27 cellular contexts compared by ENCODE assay signal in the genomic region with DNA sequence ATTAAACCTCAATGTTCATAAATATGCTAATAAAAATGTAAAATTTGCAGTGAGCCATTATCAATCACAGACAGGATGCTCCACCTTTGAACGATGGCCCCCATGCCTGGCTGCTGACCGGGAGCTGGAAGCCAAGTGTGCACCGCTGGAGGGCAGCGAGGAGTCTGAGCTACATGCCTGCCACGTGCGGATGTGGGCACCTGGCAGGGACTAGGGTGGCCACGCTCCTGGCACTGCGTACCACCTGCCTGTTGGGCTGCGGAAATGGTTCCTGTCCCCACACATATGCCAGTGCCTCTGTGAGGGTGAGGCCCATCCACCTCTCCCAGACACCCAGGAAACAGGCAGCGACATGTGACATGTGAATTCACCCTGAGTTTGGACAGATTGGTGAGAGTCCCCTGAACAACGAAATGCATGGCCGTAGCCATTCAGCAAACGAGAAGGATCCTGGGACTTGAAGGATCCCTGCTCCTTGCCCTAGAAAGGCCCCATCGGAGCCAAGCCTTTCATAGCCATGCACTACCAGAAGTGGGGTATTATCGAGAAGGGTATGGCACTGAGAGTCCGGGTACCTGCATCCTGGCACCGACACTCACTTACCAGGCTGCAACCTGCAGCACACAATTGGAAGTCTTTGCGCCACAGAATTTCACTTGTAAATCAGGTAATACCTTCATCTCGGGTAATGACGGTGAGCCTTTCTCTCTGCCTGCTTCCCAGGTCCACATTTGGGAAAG.
"Had no signal": no experiment of that assay in that cellular context is flagged by ENCODE, and none has a peak within 500 bp of the region (broad histone marks: within the 10 kb centered on the region; RNA-seq: fewer than 3 reads in every experiment).

No MANE protein-coding gene starts in this region.

- H2AFZ ChIP-seq: parathyroid adenoma had no signal

- H3K9ac ChIP-seq: parathyroid adenoma had no signal

- H3K36me3 Mint-ChIP-seq: activated naive CD4-positive, alpha-beta T cell treated with anti-CD3 and anti-CD28 coated beads, Interleukin-2, amount 50 U/mL, for 72 hours; stimulated activated memory B cell treated with anti-CD40 and anti-IgM and Interleukin-4, amounts not matched to agents 10 μg/mL and 1 μg/mL and 100 μg/mL, for 72 hours had no signal

- H3K27me3 Mint-ChIP-seq: activated CD4-positive, alpha-beta T cell treated with anti-CD3 and anti-CD28 coated beads for 36 hours; activated T-cell treated with anti-CD3 and anti-CD28 coated beads, Interleukin-2, amount 50 U/mL, for 24 hours; activated T-helper 17 cell treated with anti-CD3 and anti-CD28 coated beads, Interleukin-2, amount 50 U/mL, for 72 hours; stimulated activated memory B cell treated with anti-CD40 and anti-IgM and Interleukin-4, amounts not matched to agents 10 μg/mL and 1 μg/mL and 100 μg/mL, for 72 hours had no signal

- FAIRE-seq: colon, islet of Langerhans had no signal

- H3K9me3 Mint-ChIP-seq: activated naive CD4-positive, alpha-beta T cell treated with anti-CD3 and anti-CD28 coated beads, Interleukin-2, amount 50 U/mL, for 72 hours; activated T-cell treated with anti-CD3 and anti-CD28 coated beads, Interleukin-2, amount 50 U/mL, for 24 hours; activated T-helper 17 cell treated with anti-CD3 and anti-CD28 coated beads, Interleukin-2, amount 50 U/mL, for 72 hours; nephron progenitor cell; stimulated activated memory B cell treated with anti-CD40 and anti-IgM and Interleukin-4, amounts not matched to agents 10 μg/mL and 1 μg/mL and 100 μg/mL, for 72 hours; T-helper 2 cell treated with Interferon-gamma antibody and Interleukin-4, amounts not matched to agents 5 μg/mL and 100 μg/mL, for 36 hours; type B pancreatic cell had no signal

- H3K4me1 ChIP-seq: parathyroid adenoma had no signal

- H3K27ac ChIP-seq: ascending aorta, brain microvascular endothelial cell, epithelial cell of prostate, parathyroid adenoma, testis, vagina had no signal

- DNase-seq: activated CD4-positive, alpha-beta T cell treated with anti-CD3 and anti-CD28 coated beads for 36 hours; activated CD4-positive, alpha-beta T cell treated with anti-CD3 and anti-CD28 coated beads, Interleukin-2, amount 50 U/mL, for 4 hours; activated CD8-positive, alpha-beta memory T cell treated with anti-CD3 and anti-CD28 coated beads for 24 hours; activated CD8-positive, alpha-beta memory T cell treated with anti-CD3 and anti-CD28 coated beads, Interleukin-2, amount 50 U/mL, for 4 hours; activated T-cell treated with anti-CD3 and anti-CD28 coated beads, Interleukin-2, amount 50 U/mL, for 24 hours; brain microvascular endothelial cell; central memory CD4-positive, alpha-beta T cell; heart left ventricle; left cardiac atrium; mucosa of descending colon; nephron progenitor cell; nucleus accumbens; right cardiac atrium; stimulated activated CD4-positive, alpha-beta T cell treated with anti-CD3 and anti-CD28 coated beads, Interleukin-2, amount 100 ng/mL, for 24 hours; testis had no signal

- ATAC-seq: activated CD4-positive, alpha-beta T cell treated with anti-CD3 and anti-CD28 coated beads for 36 hours; activated naive CD4-positive, alpha-beta T cell treated with anti-CD3 and anti-CD28 coated beads, Interleukin-2, amount 50 U/mL, for 72 hours; activated T-helper 17 cell treated with anti-CD3 and anti-CD28 coated beads, Interleukin-2, amount 50 U/mL, for 72 hours; heart left ventricle; left cardiac atrium; mucosa of descending colon; right cardiac atrium; stimulated activated memory B cell treated with anti-CD40 and anti-IgM and Interleukin-4, amounts not matched to agents 10 μg/mL and 1 μg/mL and 100 μg/mL, for 72 hours had no signal

- H3K9me3 ChIP-seq: ascending aorta, heart left ventricle, mucosa of descending colon, testis, vagina had no signal

- H3K4me3 Mint-ChIP-seq: activated CD4-positive, alpha-beta T cell treated with anti-CD3 and anti-CD28 coated beads for 36 hours; activated T-cell treated with anti-CD3 and anti-CD28 coated beads, Interleukin-2, amount 50 U/mL, for 24 hours; activated T-helper 17 cell treated with anti-CD3 and anti-CD28 coated beads, Interleukin-2, amount 50 U/mL, for 72 hours; nephron progenitor cell; stimulated activated memory B cell treated with anti-CD40 and anti-IgM and Interleukin-4, amounts not matched to agents 10 μg/mL and 1 μg/mL and 100 μg/mL, for 72 hours; T-helper 2 cell treated with Interferon-gamma antibody and Interleukin-4, amounts not matched to agents 5 μg/mL and 100 μg/mL, for 36 hours; type B pancreatic cell had no signal

- H3K36me3 ChIP-seq: ascending aorta, brain microvascular endothelial cell, heart left ventricle, vagina had no signal

- H3K4me3 ChIP-seq: ascending aorta, heart left ventricle, mucosa of descending colon, skin epidermis, testis, vagina had no signal

- H3K27ac Mint-ChIP-seq: activated CD4-positive, alpha-beta T cell treated with anti-CD3 and anti-CD28 coated beads for 36 hours; activated T-cell treated with anti-CD3 and anti-CD28 coated beads, Interleukin-2, amount 50 U/mL, for 24 hours; nephron progenitor cell; stimulated activated memory B cell treated with anti-CD40 and anti-IgM and Interleukin-4, amounts not matched to agents 10 μg/mL and 1 μg/mL and 100 μg/mL, for 72 hours; T-helper 2 cell treated with Interferon-gamma antibody and Interleukin-4, amounts not matched to agents 5 μg/mL and 100 μg/mL, for 36 hours; type B pancreatic cell had no signal

- H3K27me3 ChIP-seq: ascending aorta, brain microvascular endothelial cell, testis, vagina had no signal

- H3K4me1 Mint-ChIP-seq: activated T-helper 17 cell treated with anti-CD3 and anti-CD28 coated beads, Interleukin-2, amount 50 U/mL, for 72 hours; stimulated activated memory B cell treated with anti-CD40 and anti-IgM and Interleukin-4, amounts not matched to agents 10 μg/mL and 1 μg/mL and 100 μg/mL, for 72 hours had no signal
